In genomic region chr4:76168688-76169087, GRCh38 we compare ENCODE assay signal across 37 cellular contexts.
"Had no signal": no experiment of that assay in that cellular context is flagged by ENCODE, and none has a peak within 500 bp of the region (broad histone marks: within the 10 kb centered on the region; RNA-seq: fewer than 3 reads in every experiment).

No MANE protein-coding gene starts in this region.

- H3K27me3 ChIP-seq: adrenal gland, body of pancreas, brain microvascular endothelial cell, breast epithelium had no signal

- H3K4me3 ChIP-seq: adrenal gland, body of pancreas, breast epithelium had no signal

- H3K36me3 Mint-ChIP-seq: activated naive CD4-positive, alpha-beta T cell treated with anti-CD3 and anti-CD28 coated beads, Interleukin-2, amount 50 U/mL, for 72 hours had no signal

- H3K27ac Mint-ChIP-seq: activated B cell treated with CpG ODN at 0.5 μM for 24 hours; activated CD4-positive, alpha-beta memory T cell treated with anti-CD3 and anti-CD28 coated beads for 36 hours; activated CD4-positive, alpha-beta T cell treated with anti-CD3 and anti-CD28 coated beads, Interleukin-2, amount 10 ng/mL, durations not matched to agents 24 days and 14 days; activated CD8-positive, alpha-beta T cell treated with anti-CD3 and anti-CD28 coated beads for 36 hours; activated naive CD4-positive, alpha-beta T cell treated with anti-CD3 and anti-CD28 coated beads for 36 hours; activated naive CD4-positive, alpha-beta T cell treated with anti-CD3 and anti-CD28 coated beads, Interleukin-2, amount 50 U/mL, for 72 hours; activated naive CD8-positive, alpha-beta T cell treated with anti-CD3 and anti-CD28 coated beads for 36 hours; activated T-cell treated with anti-CD3 and anti-CD28 coated beads, Interleukin-2, amount 50 U/mL, for 72 hours; activated T-helper 1 cell treated with anti-CD3 and anti-CD28 coated beads, Interleukin-12 subunit alpha, Interleukin-12 subunit beta, Interleukin-2, Interleukin-4 antibody, amounts not matched to agents 30 ng/mL and 10 ng/mL and 1 ng/mL, durations not matched to agents 14 hours and 24 hours and 36 hours; activated T-helper 17 cell treated with anti-CD3 and anti-CD28 coated beads, Interleukin-2, amount 50 U/mL, for 72 hours; T-helper 1 cell treated with Interleukin-12 subunit alpha and Interleukin-12 subunit beta and Interleukin-4 antibody, amounts not matched to agents 30 μg/mL and 1 μg/mL, for 36 hours; T-helper 2 cell treated with Interferon-gamma antibody and Interleukin-4, amounts not matched to agents 5 μg/mL and 100 μg/mL, for 36 hours had no signal

- H3K4me3 Mint-ChIP-seq: activated B cell treated with CpG ODN at 0.5 μM for 24 hours; activated CD4-positive, alpha-beta memory T cell treated with anti-CD3 and anti-CD28 coated beads for 36 hours; activated CD4-positive, alpha-beta T cell treated with anti-CD3 and anti-CD28 coated beads, Interleukin-2, amount 10 ng/mL, durations not matched to agents 24 days and 14 days; activated CD8-positive, alpha-beta T cell treated with anti-CD3 and anti-CD28 coated beads for 36 hours; activated naive CD4-positive, alpha-beta T cell treated with anti-CD3 and anti-CD28 coated beads for 36 hours; activated naive CD8-positive, alpha-beta T cell treated with anti-CD3 and anti-CD28 coated beads for 36 hours; activated T-cell treated with anti-CD3 and anti-CD28 coated beads, Interleukin-2, amount 50 U/mL, for 4 hours; activated T-cell treated with anti-CD3 and anti-CD28 coated beads, Interleukin-2, amount 50 U/mL, for 72 hours; activated T-helper 1 cell treated with anti-CD3 and anti-CD28 coated beads, Interleukin-12 subunit alpha, Interleukin-12 subunit beta, Interleukin-2, Interleukin-4 antibody, amounts not matched to agents 30 ng/mL and 10 ng/mL and 1 ng/mL, durations not matched to agents 14 hours and 24 hours and 36 hours; activated T-helper 17 cell treated with anti-CD3 and anti-CD28 coated beads, Interleukin-2, amount 50 U/mL, for 72 hours; central memory CD8-positive, alpha-beta T cell; T-helper 1 cell treated with Interleukin-12 subunit alpha and Interleukin-12 subunit beta and Interleukin-4 antibody, amounts not matched to agents 30 μg/mL and 1 μg/mL, for 36 hours; T-helper 2 cell treated with Interferon-gamma antibody and Interleukin-4, amounts not matched to agents 5 μg/mL and 100 μg/mL, for 36 hours had no signal

- H3K9me3 ChIP-seq: adrenal gland, body of pancreas, breast epithelium had no signal

- DNase-seq: activated B cell treated with CpG ODN at 0.5 μM for 24 hours; activated CD4-positive, alpha-beta memory T cell treated with anti-CD3 and anti-CD28 coated beads for 36 hours; activated CD4-positive, alpha-beta T cell treated with anti-CD3 and anti-CD28 coated beads for 4 hours; activated CD4-positive, alpha-beta T cell treated with anti-CD3 and anti-CD28 coated beads, Interleukin-2, amount 10 ng/mL, durations not matched to agents 24 days and 14 days; activated CD4-positive, alpha-beta T cell treated with anti-CD3 and anti-CD28 coated beads, Interleukin-2, amount 50 U/mL, for 1 hour; activated CD4-positive, alpha-beta T cell treated with anti-CD3 and anti-CD28 coated beads, Interleukin-2, amount 50 U/mL, for 4 hours; activated CD4-positive, CD25-positive, alpha-beta regulatory T cell treated with anti-CD3 and anti-CD28 coated beads, Interleukin-2, amount 50 U/mL, for 72 hours; activated CD8-positive, alpha-beta memory T cell treated with anti-CD3 and anti-CD28 coated beads, Interleukin-2, amount 50 U/mL, for 4 hours; activated CD8-positive, alpha-beta T cell treated with anti-CD3 and anti-CD28 coated beads for 36 hours; activated effector memory CD4-positive, alpha-beta T cell treated with anti-CD3 and anti-CD28 coated beads, Interleukin-2, amount 50 U/mL, for 16 hours; activated gamma-delta T cell treated with Interleukin-2 at 50 U/mL for 16 hours; activated naive CD4-positive, alpha-beta T cell; activated naive CD4-positive, alpha-beta T cell treated with anti-CD3 and anti-CD28 coated beads for 36 hours; activated naive CD4-positive, alpha-beta T cell treated with anti-CD3 and anti-CD28 coated beads, Interleukin-2, amount 50 U/mL, for 16 hours; activated naive CD8-positive, alpha-beta T cell treated with anti-CD3 and anti-CD28 coated beads for 36 hours; activated T-cell treated with anti-CD3 and anti-CD28 coated beads for 4 hours; activated T-cell treated with anti-CD3 and anti-CD28 coated beads, Interleukin-2, amount 50 U/mL, for 1 hour; activated T-cell treated with anti-CD3 and anti-CD28 coated beads, Interleukin-2, amount 50 U/mL, for 4 hours; activated T-cell treated with anti-CD3 and anti-CD28 coated beads, Interleukin-2, amount 50 U/mL, for 72 hours; adrenal gland; amniotic stem cell; aorta; body of pancreas; brain microvascular endothelial cell; caudate nucleus; cerebellar nuclear complex; T-helper 1 cell; T-helper 2 cell; T-helper 9 cell had no signal

- H3K9me3 Mint-ChIP-seq: activated B cell treated with CpG ODN at 0.5 μM for 24 hours; activated CD4-positive, alpha-beta memory T cell treated with anti-CD3 and anti-CD28 coated beads for 36 hours; activated CD4-positive, alpha-beta T cell treated with anti-CD3 and anti-CD28 coated beads, Interleukin-2, amount 10 ng/mL, durations not matched to agents 24 days and 14 days; activated CD8-positive, alpha-beta T cell treated with anti-CD3 and anti-CD28 coated beads for 36 hours; activated naive CD4-positive, alpha-beta T cell treated with anti-CD3 and anti-CD28 coated beads for 36 hours; activated naive CD4-positive, alpha-beta T cell treated with anti-CD3 and anti-CD28 coated beads, Interleukin-2, amount 50 U/mL, for 72 hours; activated naive CD8-positive, alpha-beta T cell treated with anti-CD3 and anti-CD28 coated beads for 36 hours; activated T-cell treated with anti-CD3 and anti-CD28 coated beads, Interleukin-2, amount 50 U/mL, for 4 hours; activated T-cell treated with anti-CD3 and anti-CD28 coated beads, Interleukin-2, amount 50 U/mL, for 72 hours; activated T-helper 1 cell treated with anti-CD3 and anti-CD28 coated beads, Interleukin-12 subunit alpha, Interleukin-12 subunit beta, Interleukin-2, Interleukin-4 antibody, amounts not matched to agents 30 ng/mL and 10 ng/mL and 1 ng/mL, durations not matched to agents 14 hours and 24 hours and 36 hours; activated T-helper 17 cell treated with anti-CD3 and anti-CD28 coated beads, Interleukin-2, amount 50 U/mL, for 72 hours; central memory CD8-positive, alpha-beta T cell; T-helper 1 cell treated with Interleukin-12 subunit alpha and Interleukin-12 subunit beta and Interleukin-4 antibody, amounts not matched to agents 30 μg/mL and 1 μg/mL, for 36 hours; T-helper 2 cell treated with Interferon-gamma antibody and Interleukin-4, amounts not matched to agents 5 μg/mL and 100 μg/mL, for 36 hours had no signal

- H3K27ac ChIP-seq: adrenal gland, body of pancreas, brain microvascular endothelial cell, breast epithelium, VCaP had no signal

- ATAC-seq: activated CD8-positive, alpha-beta T cell treated with anti-CD3 and anti-CD28 coated beads for 36 hours; activated naive CD4-positive, alpha-beta T cell treated with anti-CD3 and anti-CD28 coated beads, Interleukin-2, amount 50 U/mL, for 72 hours; activated T-cell treated with anti-CD3 and anti-CD28 coated beads, Interleukin-2, amount 50 U/mL, for 4 hours; activated T-cell treated with anti-CD3 and anti-CD28 coated beads, Interleukin-2, amount 50 U/mL, for 72 hours; activated T-helper 17 cell treated with anti-CD3 and anti-CD28 coated beads, Interleukin-2, amount 50 U/mL, for 72 hours; body of pancreas had no signal

- H3K4me1 Mint-ChIP-seq: activated B cell treated with CpG ODN at 0.5 μM for 24 hours; activated CD4-positive, alpha-beta T cell treated with anti-CD3 and anti-CD28 coated beads, Interleukin-2, amount 10 ng/mL, durations not matched to agents 24 days and 14 days; activated naive CD8-positive, alpha-beta T cell treated with anti-CD3 and anti-CD28 coated beads for 36 hours; activated T-helper 17 cell treated with anti-CD3 and anti-CD28 coated beads, Interleukin-2, amount 50 U/mL, for 72 hours; central memory CD8-positive, alpha-beta T cell had no signal

- H3K4me1 ChIP-seq: adrenal gland, body of pancreas, breast epithelium had no signal
